Comparison of ENCODE assay signal across 11 cellular contexts in the genomic region with DNA sequence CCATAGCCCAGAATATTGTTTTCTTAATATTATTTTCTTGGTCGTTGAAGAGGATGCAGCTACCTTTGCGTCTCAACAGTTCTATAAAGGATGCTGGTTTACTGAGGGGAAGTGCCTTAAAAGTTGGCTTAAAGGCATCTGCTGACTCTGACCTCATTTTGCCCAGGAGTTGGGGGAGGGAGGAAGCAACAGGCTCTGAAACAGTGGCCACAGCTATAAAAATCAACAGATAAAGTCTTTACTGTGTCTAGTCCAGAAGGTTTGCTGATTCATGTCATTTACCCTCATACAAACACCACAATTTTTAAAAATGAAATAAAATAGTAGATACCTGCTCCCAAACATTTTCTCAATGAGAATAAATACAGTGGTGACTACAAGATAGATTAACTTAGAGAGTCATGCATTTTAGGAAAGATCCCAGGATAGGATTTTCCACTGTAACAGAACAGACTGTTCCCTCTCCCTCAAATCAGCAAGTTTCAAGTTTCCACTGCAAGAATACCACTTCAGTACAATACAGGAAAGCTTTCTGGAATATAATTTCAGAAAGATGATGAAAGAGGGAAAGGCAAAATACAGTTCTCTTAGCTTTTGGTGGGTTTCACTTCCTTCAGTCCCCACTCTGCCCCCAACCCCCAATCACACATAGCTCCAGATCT. TPM values are rescaled to one million over a fixed set of nuclear protein-coding genes. Genes with fewer than 3 reads are reported as not detected.
DNase-seq lines count a peak whose midpoint lies in the region; ATAC-seq and FAIRE-seq lines count a peak whose summit lies in the region.
"Had no signal": no experiment of that assay in that cellular context is flagged by ENCODE, and none has a peak within 500 bp of the region (broad histone marks: within the 10 kb centered on the region; RNA-seq: fewer than 3 reads in every experiment).

No MANE protein-coding gene starts in this region.

- H3K36me3 Mint-ChIP-seq in activated naive CD8-positive, alpha-beta T cell treated with anti-CD3 and anti-CD28 coated beads for 36 hours: peaks cover 17% of the 10 kb centered on the region

- no peaks in the 10 kb centered on the region for H3K36me3 ChIP-seq in ACC112 (ENCODE audit: insufficient read depth, low read length)
- H3K36me3 ChIP-seq: WERI-Rb-1 had no signal

- H3K4me3 Mint-ChIP-seq in activated naive CD8-positive, alpha-beta T cell treated with anti-CD3 and anti-CD28 coated beads for 36 hours: peak overlapping the region; percentile 79

- DNase-seq in HTR-8/SVneo (ENCODE audit: insufficient read length, low spot score) (peak; percentile 11), medulla oblongata (ENCODE audit: extremely low spot score) (peak; percentile 10), middle frontal gyrus (ENCODE audit: extremely low spot score, low spot score) (no peak), NCI-H1436 treated with DMSO at 0.1 percent for 48 hours (lab: John Stamatoyannopoulos, UW) (no peak)
- DNase-seq in activated naive CD8-positive, alpha-beta T cell treated with anti-CD3 and anti-CD28 coated beads for 36 hours: no peak
- DNase-seq: amygdala, NCI-H524, WERI-Rb-1 had no signal

- peaks cover 4% of the 10 kb centered on the region for H3K79me2 ChIP-seq in ACC112 (ENCODE audit: control insufficient read depth, insufficient read depth, low read length, unreplicated experiment)

- no peaks in the 10 kb centered on the region for H3K27me3 Mint-ChIP-seq in activated naive CD8-positive, alpha-beta T cell treated with anti-CD3 and anti-CD28 coated beads for 36 hours

- H2AFZ ChIP-seq in ACC112 (ENCODE audit: low read length, unreplicated experiment): no peak overlapping the region

- no peak for FAIRE-seq in HTR-8/SVneo (lab: Jason Lieb, UNC)

- no peaks in the 10 kb centered on the region for H3K9me3 Mint-ChIP-seq in activated naive CD8-positive, alpha-beta T cell treated with anti-CD3 and anti-CD28 coated beads for 36 hours

- no peak for ATAC-seq in HG03460 (IDR thresholded peaks at IDR 0.05; ENCODE audit: unreplicated experiment)
- ATAC-seq in HG03135 (IDR thresholded peaks at IDR 0.05; ENCODE audit: unreplicated experiment): no peak

- peak overlapping the region; percentile 33 for H3K27ac ChIP-seq in ACC112 (ENCODE audit: low read depth, low read length)
- H3K27ac ChIP-seq: WERI-Rb-1 had no signal

- peaks cover 6% of the 10 kb centered on the region for H3K4me1 Mint-ChIP-seq in activated naive CD8-positive, alpha-beta T cell treated with anti-CD3 and anti-CD28 coated beads for 36 hours

- H3K4me1 ChIP-seq in ACC112 (ENCODE audit: control insufficient read depth, insufficient read depth, low read length, unreplicated experiment): peaks cover 15% of the 10 kb centered on the region

- no peaks in the 10 kb centered on the region for H3K27me3 ChIP-seq in ACC112 (ENCODE audit: insufficient read depth, low read length)

- no peak overlapping the region for H3K27ac Mint-ChIP-seq in activated naive CD8-positive, alpha-beta T cell treated with anti-CD3 and anti-CD28 coated beads for 36 hours

- H3K4me3 ChIP-seq in ACC112 (ENCODE audit: low read depth, low read length): peak overlapping the region; percentile 89; the same call in 1 of the 2 replicates

RNA-seq across cellular contexts. Expression of a gene that starts 1.9 kb away (rescaled TPM):
- total RNA-seq in activated naive CD8-positive, alpha-beta T cell treated with anti-CD3 and anti-CD28 coated beads for 36 hours: 10 to 100 TPM in 1 of 2 experiments, 1 to 10 TPM in 1; 9.7 to 10.2 TPM

Comparison
In these comparisons a context has a peak if more than half of its experiments do, and no peak if none do; other contexts are left out.
1. DNase-seq: peak in HTR-8/SVneo (single experiment) and medulla oblongata (single experiment); none in activated naive CD8-positive, alpha-beta T cell treated with anti-CD3 and anti-CD28 coated beads for 36 hours (single experiment), middle frontal gyrus (single experiment) and NCI-H1436 treated with DMSO at 0.1 percent for 48 hours (single experiment).